In genomic region chr1:151478140-151478812, GRCh38 we compare ENCODE assay signal across 25 cellular contexts. TPM values are rescaled to one million over a fixed set of nuclear protein-coding genes. Genes with fewer than 3 reads are reported as not detected.
DNase-seq lines count a peak whose midpoint lies in the region; ATAC-seq, FAIRE-seq and TF ChIP-seq lines count a peak whose summit lies in the region.
"Had no signal": no experiment of that assay in that cellular context is flagged by ENCODE, and none has a peak within 500 bp of the region (broad histone marks: within the 10 kb centered on the region; RNA-seq: fewer than 3 reads in every experiment).

No MANE protein-coding gene starts in this region.

- H3K27me3 Mint-ChIP-seq in astrocyte (ENCODE audit: low read depth, unreplicated experiment) = no peaks in the 10 kb centered on the region
- H3K27me3 Mint-ChIP-seq: CD4-positive, CD25-positive, alpha-beta regulatory T cell had no signal

- H3K27me3 ChIP-seq in MM.1S (replicated peaks; ENCODE audit: insufficient read depth, low read length) (no peaks in the 10 kb centered on the region), astrocyte (ENCODE audit: insufficient read depth, low read length) (no peaks in the 10 kb centered on the region), osteoblast (ENCODE audit: insufficient read depth, low read length) (no peaks in the 10 kb centered on the region)
- H3K27me3 ChIP-seq: BE2C had no signal

- no peak for TF ChIP-seq CTCF in GM12865 (IDR thresholded peaks at IDR 0.05; ENCODE audit: insufficient read depth, low read depth, low read length, missing control alignments)
- no peak for TF ChIP-seq CTCF in MM.1S (IDR thresholded peaks at IDR 0.05; ENCODE audit: low read length)
- no peak for TF ChIP-seq CTCF in astrocyte (IDR thresholded peaks at IDR 0.05; ENCODE audit: insufficient read depth, low read depth, low read length)
- TF ChIP-seq CTCF in mucosa of descending colon (IDR thresholded peaks at IDR 0.05) = no peak
- no peak for TF ChIP-seq CTCF in osteoblast (IDR thresholded peaks at IDR 0.05; ENCODE audit: extremely low read depth, low read depth, low read length)

- peaks cover 16% of the 10 kb centered on the region for H3K4me1 Mint-ChIP-seq in astrocyte (ENCODE audit: low read depth, unreplicated experiment)

- H2AFZ ChIP-seq in MM.1S (ENCODE audit: low read length) (peak overlapping the region; percentile 2; the same call in 1 of the 2 replicates), astrocyte (ENCODE audit: low read depth, low read length) (no peak overlapping the region), osteoblast (ENCODE audit: low read length) (no peak overlapping the region)

- intact Hi-C loops in mucosa of descending colon (cut with DNase I, micrococcal nuclease) = no loop called here

- H3K79me2 ChIP-seq in MM.1S (ENCODE audit: low read length) = no peaks in the 10 kb centered on the region
- H3K79me2 ChIP-seq in astrocyte (ENCODE audit: insufficient read depth, low read length) = no peaks in the 10 kb centered on the region
- H3K79me2 ChIP-seq in osteoblast (ENCODE audit: insufficient read depth, low read length) = no peaks in the 10 kb centered on the region

- no peaks in the 10 kb centered on the region for H3K9me2 ChIP-seq in MM.1S (replicated peaks; ENCODE audit: insufficient read depth, low read length)

- H4K20me1 ChIP-seq in MM.1S (ENCODE audit: insufficient read depth, low read length) (no peaks in the 10 kb centered on the region), astrocyte (ENCODE audit: insufficient read depth, low read length) (no peaks in the 10 kb centered on the region), osteoblast (ENCODE audit: insufficient read depth, low read length) (no peaks in the 10 kb centered on the region)

- no peaks in the 10 kb centered on the region for H3K9me3 ChIP-seq in MM.1S (replicated peaks; ENCODE audit: insufficient read depth, low read length)
- H3K9me3 ChIP-seq in astrocyte (ENCODE audit: insufficient read depth, low read depth, low read length) = no peaks in the 10 kb centered on the region
- no peaks in the 10 kb centered on the region for H3K9me3 ChIP-seq in mucosa of descending colon
- H3K9me3 ChIP-seq in osteoblast (ENCODE audit: low read depth, low read length) = no peaks in the 10 kb centered on the region

- peaks cover 5% of the 10 kb centered on the region for H3K9me3 Mint-ChIP-seq in astrocyte (ENCODE audit: unreplicated experiment)

- no peak for FAIRE-seq in astrocyte (lab: Jason Lieb, UNC)
- FAIRE-seq: A204.1, RCC 7860 had no signal

- H3K36me3 ChIP-seq in MM.1S (replicated peaks; ENCODE audit: insufficient read depth, low read length) = no peaks in the 10 kb centered on the region
- no peaks in the 10 kb centered on the region for H3K36me3 ChIP-seq in astrocyte (ENCODE audit: insufficient read depth, low read length)
- H3K36me3 ChIP-seq in mucosa of descending colon (ENCODE audit: low read depth) = no peaks in the 10 kb centered on the region
- no peaks in the 10 kb centered on the region for H3K36me3 ChIP-seq in osteoblast (ENCODE audit: insufficient read depth, low read length)
- H3K36me3 ChIP-seq: BE2C had no signal

- peaks cover 13% of the 10 kb centered on the region for H3F3A ChIP-seq in MM.1S (ENCODE audit: insufficient read depth, low read length)

- ATAC-seq in mucosa of descending colon = peak; percentile 71
- no peak for ATAC-seq in GM18498 (IDR thresholded peaks at IDR 0.05; ENCODE audit: unreplicated experiment)
- ATAC-seq: Right ventricle myocardium inferior had no signal

- H3K36me3 Mint-ChIP-seq in astrocyte (ENCODE audit: low read depth, unreplicated experiment) = no peaks in the 10 kb centered on the region
- H3K36me3 Mint-ChIP-seq: CD4-positive, CD25-positive, alpha-beta regulatory T cell had no signal

- H3K4me3 ChIP-seq in GM12865 (ENCODE audit: low read depth, low read length) = no peak overlapping the region
- no peak overlapping the region for H3K4me3 ChIP-seq in MM.1S (ENCODE audit: low read length)
- H3K4me3 ChIP-seq in astrocyte (ENCODE audit: insufficient read depth, low read depth, low read length) = no peak overlapping the region
- no peak overlapping the region for H3K4me3 ChIP-seq in mucosa of descending colon
- no peak overlapping the region for H3K4me3 ChIP-seq in osteoblast (ENCODE audit: insufficient read depth, low read length)
- H3K4me3 ChIP-seq: SK-N-MC had no signal

- no peak overlapping the region for H3K27ac Mint-ChIP-seq in astrocyte (ENCODE audit: unreplicated experiment)
- H3K27ac Mint-ChIP-seq: CD4-positive, CD25-positive, alpha-beta regulatory T cell had no signal

- peaks cover 28% of the 10 kb centered on the region for H3K4me1 ChIP-seq in MM.1S (ENCODE audit: low read length)
- H3K4me1 ChIP-seq in astrocyte (ENCODE audit: insufficient read depth, low read length) = peaks cover 4% of the 10 kb centered on the region
- no peaks in the 10 kb centered on the region for H3K4me1 ChIP-seq in mucosa of descending colon (ENCODE audit: low read depth)
- peaks cover 4% of the 10 kb centered on the region for H3K4me1 ChIP-seq in osteoblast (ENCODE audit: insufficient read depth, low read length)

- peak overlapping the region; percentile 2; the same call in 1 of the 2 replicates for H3K27ac ChIP-seq in MM.1S (ENCODE audit: low read length)
- no peak overlapping the region for H3K27ac ChIP-seq in astrocyte (ENCODE audit: low read depth, low read length)
- no peak overlapping the region for H3K27ac ChIP-seq in osteoblast (ENCODE audit: low read depth, low read length)
- H3K27ac ChIP-seq: HL-60, KMS-11, SK-N-MC had no signal

- 0 out of 2 replicates have a peak overlapping the region, but pooled peaks have one; percentile 23 for H3K4me2 ChIP-seq in MM.1S (ENCODE audit: low read depth, low read length)
- H3K4me2 ChIP-seq in astrocyte (ENCODE audit: low read length) = no peak overlapping the region
- H3K4me2 ChIP-seq in osteoblast (ENCODE audit: insufficient read depth, low read length) = no peak overlapping the region
- H3K4me2 ChIP-seq: KMS-11 had no signal

- DNase-seq in GM12865 (ENCODE audit: low read depth) = peak; percentile 54
- DNase-seq in MM.1S = no peak
- DNase-seq in astrocyte (ENCODE audit: low read depth) = no peak
- DNase-seq in mucosa of descending colon = no peak
- DNase-seq in DMS53 treated with DMSO at 0.1 percent for 48 hours (lab: John Stamatoyannopoulos, UW; ENCODE audit: unreplicated experiment) = no peak
- no peak for DNase-seq in T-helper 1 cell
- no peak for DNase-seq in osteoblast (ENCODE audit: insufficient read length, low spot score, missing footprints)
- DNase-seq: BE2C; CD4-positive, CD25-positive, alpha-beta regulatory T cell; COR-L47; DMS 273 treated with DMSO at 0.1 percent for 48 hours; GOT3; NCI-H1048; NCI-H1436; NCI-H1930; NCI-H345; NCI-H524 treated with DMSO at 0.1 percent for 48 hours; NK-92 treated with Interleukin-12 subunit alpha and Interleukin-12 subunit beta, amount 100 ng/mL, for 24 hours had no signal

- H3K4me3 Mint-ChIP-seq in astrocyte (ENCODE audit: unreplicated experiment) = peak overlapping the region; percentile 41
- H3K4me3 Mint-ChIP-seq: CD4-positive, CD25-positive, alpha-beta regulatory T cell had no signal

- H3K9ac ChIP-seq in MM.1S (ENCODE audit: low read length) (no peak overlapping the region), astrocyte (ENCODE audit: low read length) (no peak overlapping the region)
- H3K9ac ChIP-seq: KMS-11 had no signal

RNA-seq across cellular contexts. Expression of gene POGZ, which starts 19.0 kb away (rescaled TPM):
- total RNA-seq in astrocyte = 58.8 and 63.9 TPM in 2 replicates
- 100 to 1,000 TPM in 1 of 3 donors, 10 to 100 TPM in 2; 60.4 to 106 (median 77.7) TPM for total RNA-seq in mucosa of descending colon
- total RNA-seq in osteoblast = 26.8 and 56.9 TPM in 2 replicates

RNA-seq across cellular contexts. Expression of gene CGN, which starts 32.9 kb away (rescaled TPM):
- total RNA-seq in astrocyte (8.8 and 8.9 TPM in 2 replicates), mucosa of descending colon (100 to 1,000 TPM; 125 to 247 (median 187) TPM), osteoblast (not detected in 2 replicates)

Comparison
In these comparisons a context has a peak if more than half of its experiments do, and no peak if none do; other contexts are left out.
1. RNA of gene CGN, which starts 32.9 kb away (total RNA-seq): 125 to 247 TPM in mucosa of descending colon; 8.8 to 8.9 TPM in astrocyte and not detected in osteoblast; every median in the first group is over 10 times any median in the second.